25 cellular contexts compared by ENCODE assay signal in genomic region chr6:63581355-63581998, GRCh38.
"Had no signal": no experiment of that assay in that cellular context is flagged by ENCODE, and none has a peak within 500 bp of the region (broad histone marks: within the 10 kb centered on the region; RNA-seq: fewer than 3 reads in every experiment).

No MANE protein-coding gene starts in this region.

- FAIRE-seq: keratinocyte had no signal

- H3K27me3 Mint-ChIP-seq: naive B cell; progenitor cell of endocrine pancreas; stimulated activated memory B cell treated with anti-CD40 and anti-IgM and Interleukin-4, amounts not matched to agents 10 μg/mL and 1 μg/mL and 100 μg/mL, for 72 hours; stimulated activated naive CD8-positive, alpha-beta T cell treated with anti-CD3 and anti-CD28 coated beads, Interleukin-15, amount 100 ng/mL, for 72 hours had no signal

- H3K4me1 ChIP-seq: testis had no signal

- H3K4me3 ChIP-seq: coronary artery, dorsolateral prefrontal cortex, esophagus muscularis mucosa, gastroesophageal sphincter, left ventricle myocardium inferior, lung, spleen, testis, transverse colon had no signal

- H3K27ac Mint-ChIP-seq: nephron; stimulated activated memory B cell treated with anti-CD40 and anti-IgM and Interleukin-4, amounts not matched to agents 10 μg/mL and 1 μg/mL and 100 μg/mL, for 72 hours; stimulated activated naive CD8-positive, alpha-beta T cell treated with anti-CD3 and anti-CD28 coated beads, Interleukin-15, amount 100 ng/mL, for 72 hours had no signal

- DNase-seq: dorsolateral prefrontal cortex; effector CD8-positive, alpha-beta T cell; glutamatergic neuron; left cardiac atrium; left ventricle myocardium inferior; mesendoderm; naive B cell; right cardiac atrium; spleen; stimulated activated CD4-positive, alpha-beta T cell treated with anti-CD3 and anti-CD28 coated beads, Interleukin-15, amount 100 ng/mL, for 24 hours; stimulated activated CD4-positive, alpha-beta T cell treated with anti-CD3 and anti-CD28 coated beads, Interleukin-1b, Interleukin-23, amount 100 ng/mL, for 48 hours; stimulated activated CD4-positive, alpha-beta T cell treated with anti-CD3 and anti-CD28 coated beads, Interleukin-4, amount 100 ng/mL, for 24 hours; stimulated activated naive CD8-positive, alpha-beta T cell treated with anti-CD3 and anti-CD28 coated beads, Interleukin-15, amount 100 ng/mL, for 72 hours; testis; transverse colon had no signal

- H3K27ac ChIP-seq: coronary artery, dorsolateral prefrontal cortex, epithelial cell of prostate, esophagus muscularis mucosa, gastroesophageal sphincter, left ventricle myocardium inferior, neutrophil, spleen, testis, transverse colon had no signal

- H3K9me3 Mint-ChIP-seq: naive B cell; nephron; stimulated activated memory B cell treated with anti-CD40 and anti-IgM and Interleukin-4, amounts not matched to agents 10 μg/mL and 1 μg/mL and 100 μg/mL, for 72 hours; stimulated activated naive CD8-positive, alpha-beta T cell treated with anti-CD3 and anti-CD28 coated beads, Interleukin-15, amount 100 ng/mL, for 72 hours had no signal

- H3K9me3 ChIP-seq: esophagus muscularis mucosa, gastroesophageal sphincter, left ventricle myocardium inferior, neutrophil, spleen, testis, transverse colon had no signal

- ATAC-seq: gastroesophageal sphincter; left cardiac atrium; right cardiac atrium; stimulated activated memory B cell treated with anti-CD40 and anti-IgM and Interleukin-4, amounts not matched to agents 10 μg/mL and 1 μg/mL and 100 μg/mL, for 72 hours; stimulated activated naive CD8-positive, alpha-beta T cell treated with anti-CD3 and anti-CD28 coated beads, Interleukin-15, amount 100 ng/mL, for 72 hours had no signal

- H3K27me3 ChIP-seq: dorsolateral prefrontal cortex, esophagus muscularis mucosa, gastroesophageal sphincter, neutrophil, spleen, testis, transverse colon had no signal

- H3K4me3 Mint-ChIP-seq: naive B cell; nephron; stimulated activated memory B cell treated with anti-CD40 and anti-IgM and Interleukin-4, amounts not matched to agents 10 μg/mL and 1 μg/mL and 100 μg/mL, for 72 hours; stimulated activated naive CD8-positive, alpha-beta T cell treated with anti-CD3 and anti-CD28 coated beads, Interleukin-15, amount 100 ng/mL, for 72 hours had no signal
